10 cellular contexts compared by ENCODE assay signal in genomic region chr19:55553217-55554182, GRCh38. TPM values are rescaled to one million over a fixed set of nuclear protein-coding genes. Genes with fewer than 3 reads are reported as not detected.
DNase-seq lines count a peak whose midpoint lies in the region; FAIRE-seq and TF ChIP-seq lines count a peak whose summit lies in the region.
"Had no signal": no experiment of that assay in that cellular context is flagged by ENCODE, and none has a peak within 500 bp of the region (broad histone marks: within the 10 kb centered on the region; RNA-seq: fewer than 3 reads in every experiment).

No MANE protein-coding gene starts in this region.

- H3K4me3 ChIP-seq in HEK293 (ENCODE audit: low read depth, low read length): no peak overlapping the region

- H3K27me3 Mint-ChIP-seq in mesothelial cell of epicardium (ENCODE audit: low read depth): peaks cover 10% of the 10 kb centered on the region

- FAIRE-seq in frontal cortex (lab: Jason Lieb, UNC): no peak

- no peaks in the 10 kb centered on the region for H3K36me3 Mint-ChIP-seq in mesothelial cell of epicardium
- H3K36me3 Mint-ChIP-seq: CD4-positive, CD25-positive, alpha-beta regulatory T cell; stimulated activated memory B cell treated with anti-CD40 and anti-IgM and Interleukin-4, amounts not matched to agents 10 μg/mL and 1 μg/mL and 100 μg/mL, for 72 hours had no signal

- DNase-seq in mesothelial cell of epicardium (ENCODE audit: low spot score in 2 of 2, unreplicated experiment in 2 of 2) (no peak), frontal cortex (ENCODE audit: low spot score in 2 of 2) (no peak)
- DNase-seq in activated T-cell treated with anti-CD3 and anti-CD28 coated beads, Interleukin-2, amount 50 U/mL, for 1 hour: no peak
- DNase-seq: activated naive CD4-positive, alpha-beta T cell treated with anti-CD3 and anti-CD28 coated beads, Interleukin-2, amount 50 U/mL, for 16 hours; CD4-positive, CD25-positive, alpha-beta regulatory T cell; left colon; NCI-H187 treated with DMSO at 0.1 percent for 48 hours had no signal

- peaks cover 9% of the 10 kb centered on the region for H3K4me1 ChIP-seq in HEK293 (ENCODE audit: control insufficient read depth, insufficient read depth, low read length)

- POLR2A ChIA-PET in HEK293 (lab: Yijun Ruan, JAX): interaction anchor here (0.6 to 1.2 kb wide), 2 partner anchors 13 to 21 kb away, joined by 3 read pairs; no protein-coding TSS in a partner anchor

- no peaks in the 10 kb centered on the region for H3K9me3 ChIP-seq in HEK293 (ENCODE audit: control insufficient read depth, insufficient read depth, low read depth, low read length)

- no peak overlapping the region for H3K4me3 Mint-ChIP-seq in mesothelial cell of epicardium
- H3K4me3 Mint-ChIP-seq: CD4-positive, CD25-positive, alpha-beta regulatory T cell; stimulated activated memory B cell treated with anti-CD40 and anti-IgM and Interleukin-4, amounts not matched to agents 10 μg/mL and 1 μg/mL and 100 μg/mL, for 72 hours had no signal

- CTCF ChIA-PET in HEK293 (lab: Yijun Ruan, JAX): interaction anchor here (0.5 to 1.5 kb wide), 3 partner anchors 49 to 93 kb away, joined by 3 to 5 read pairs (median 4); no protein-coding TSS in a partner anchor

- H3K27ac Mint-ChIP-seq in mesothelial cell of epicardium: peak overlapping the region; percentile 88
- H3K27ac Mint-ChIP-seq: CD4-positive, CD25-positive, alpha-beta regulatory T cell; stimulated activated memory B cell treated with anti-CD40 and anti-IgM and Interleukin-4, amounts not matched to agents 10 μg/mL and 1 μg/mL and 100 μg/mL, for 72 hours had no signal

- H3K4me1 Mint-ChIP-seq in mesothelial cell of epicardium: peaks cover 29% of the 10 kb centered on the region
- H3K4me1 Mint-ChIP-seq: CD4-positive, CD25-positive, alpha-beta regulatory T cell had no signal

- no peak overlapping the region for H3K27ac ChIP-seq in HEK293 (ENCODE audit: extremely low read depth, low read depth, low read length)

- H3K36me3 ChIP-seq in HEK293 (ENCODE audit: control insufficient read depth in 2 of 2, insufficient read depth in 1 of 2, low read length in 2 of 2): no peaks in the 10 kb centered on the region

- no peaks in the 10 kb centered on the region for H3K9me3 Mint-ChIP-seq in mesothelial cell of epicardium
- H3K9me3 Mint-ChIP-seq: stimulated activated memory B cell treated with anti-CD40 and anti-IgM and Interleukin-4, amounts not matched to agents 10 μg/mL and 1 μg/mL and 100 μg/mL, for 72 hours had no signal

- no peak for TF ChIP-seq CTCF in HEK293 (tag by site-specific recombination; IDR thresholded peaks at IDR 0.05)
- TF ChIP-seq CTCF in mesothelial cell of epicardium (IDR thresholded peaks at IDR 0.05; ENCODE audit: unreplicated experiment): no peak

TF ChIP-seq in HEK293, 187 proteins besides CTCF, POLR2A, EP300 and RAD21:
- TF ChIP-seq PRDM1 (tag by site-specific recombination; IDR thresholded peaks at IDR 0.05) (peak; percentile 81), ZNF366 (tag by site-specific recombination; conservative IDR thresholded peaks at IDR 0.05) (peak; percentile 67), MEIS1 (CRISPR knock-in tag; IDR thresholded peaks at IDR 0.05; ENCODE audit: borderline replicate concordance) (no peak)

RNA-seq across cellular contexts. Expression of gene SBK3, which starts 8.2 kb away (rescaled TPM):
- total RNA-seq in mesothelial cell of epicardium (0.25 TPM in 1 of 3 replicates, not detected in the others), frontal cortex (not detected)
- total RNA-seq: CD4-positive, CD25-positive, alpha-beta regulatory T cell; left colon had no signal

RNA-seq across cellular contexts. Expression of gene SBK2, which starts 16.6 kb away (rescaled TPM):
- total RNA-seq in mesothelial cell of epicardium (0.33 to 0.97 TPM (median 0.56 TPM) in 3 replicates), frontal cortex (0.41 TPM)
- total RNA-seq: CD4-positive, CD25-positive, alpha-beta regulatory T cell; dermis microvascular lymphatic vessel endothelial cell; left colon had no signal

RNA-seq across cellular contexts. Expression of gene ZNF579, which starts 27.1 kb away (rescaled TPM):
- total RNA-seq in mesothelial cell of epicardium: 35.0 to 35.2 TPM (median 35.1 TPM) in 3 replicates
- total RNA-seq in frontal cortex: 3.7 TPM

RNA-seq across cellular contexts. Expression of gene FIZ1, which starts 45.8 kb away (rescaled TPM):
- total RNA-seq in mesothelial cell of epicardium (31.3 to 31.7 TPM (median 31.6 TPM) in 3 replicates), frontal cortex (3.3 TPM)

RNA-seq across cellular contexts. Expression of gene ZNF524, which starts 46.6 kb away (rescaled TPM):
- total RNA-seq in mesothelial cell of epicardium (5.3 to 7.4 TPM (median 5.7 TPM) in 3 replicates), frontal cortex (2.9 TPM)
